In genomic region chr2:104434966-104435365, GRCh38 we compare ENCODE assay signal across 16 cellular contexts.
DNase-seq lines count a peak whose midpoint lies in the region; TF ChIP-seq lines count a peak whose summit lies in the region.
"Had no signal": no experiment of that assay in that cellular context is flagged by ENCODE, and none has a peak within 500 bp of the region (broad histone marks: within the 10 kb centered on the region; RNA-seq: fewer than 3 reads in every experiment).

No MANE protein-coding gene starts in this region.

- TF ChIP-seq CTCF in GM12865 (IDR thresholded peaks at IDR 0.05; ENCODE audit: insufficient read depth, low read depth, low read length, missing control alignments), result no peak
- no peak for TF ChIP-seq CTCF in OCI-LY3 (IDR thresholded peaks at IDR 0.05; ENCODE audit: low read depth, low read length)
- no peak for TF ChIP-seq CTCF in epithelial cell of proximal tubule (conservative IDR thresholded peaks at IDR 0.05; ENCODE audit: low read depth, low read length)
- no peak for TF ChIP-seq CTCF in osteocyte (IDR thresholded peaks at IDR 0.05)
- TF ChIP-seq CTCF in ascending aorta (IDR thresholded peaks at IDR 0.05), result no peak

- no peaks in the 10 kb centered on the region for H3K9me3 Mint-ChIP-seq in osteocyte (ENCODE audit: unreplicated experiment)
- H3K9me3 Mint-ChIP-seq: activated CD4-positive, alpha-beta memory T cell treated with anti-CD3 and anti-CD28 coated beads for 36 hours had no signal

- H3K36me3 Mint-ChIP-seq in osteocyte (ENCODE audit: unreplicated experiment), result no peaks in the 10 kb centered on the region
- H3K36me3 Mint-ChIP-seq: activated CD4-positive, alpha-beta memory T cell treated with anti-CD3 and anti-CD28 coated beads for 36 hours had no signal

- DNase-seq in GM12865 (ENCODE audit: low read depth), result no peak
- DNase-seq in epithelial cell of proximal tubule (ENCODE audit: low read depth), result no peak
- no peak for DNase-seq in osteocyte (ENCODE audit: extremely low spot score, unreplicated experiment)
- DNase-seq in A172 (ENCODE audit: low spot score), result no peak
- no peak for DNase-seq in DMS53 treated with DMSO at 0.1 percent for 48 hours (lab: John Stamatoyannopoulos, UW; ENCODE audit: unreplicated experiment)
- DNase-seq in OCI-M2 (lab: John Stamatoyannopoulos, UW; ENCODE audit: unreplicated experiment), result no peak
- DNase-seq in ascending aorta (ENCODE audit: low spot score in 2 of 2), result no peak
- DNase-seq: activated effector memory CD4-positive, alpha-beta T cell treated with anti-CD3 and anti-CD28 coated beads, Interleukin-2, amount 50 U/mL, for 16 hours; effector memory CD4-positive, alpha-beta T cell; KG1 had no signal

- no peaks in the 10 kb centered on the region for H3K79me2 ChIP-seq in OCI-LY3 (ENCODE audit: low read length)

- H2AFZ ChIP-seq in OCI-LY3 (ENCODE audit: low read depth, low read length), result no peak overlapping the region

- H3K4me3 ChIP-seq in GM12865 (ENCODE audit: low read depth, low read length), result peak overlapping the region; percentile 45
- H3K4me3 ChIP-seq in OCI-LY3 (ENCODE audit: low read length), result peak overlapping the region; percentile 64
- H3K4me3 ChIP-seq in epithelial cell of proximal tubule (ENCODE audit: low read depth, low read length), result peak overlapping the region; percentile 44
- H3K4me3 ChIP-seq in ascending aorta, result no peak overlapping the region
- H3K4me3 ChIP-seq: BLaER1, body of pancreas, vagina had no signal

- H3K36me3 ChIP-seq in OCI-LY3 (replicated peaks; ENCODE audit: low read depth, low read length) (no peaks in the 10 kb centered on the region), ascending aorta (no peaks in the 10 kb centered on the region)
- H3K36me3 ChIP-seq: BLaER1, vagina had no signal

- peak overlapping the region; percentile 70 for H3K4me2 ChIP-seq in OCI-LY3 (ENCODE audit: low read length)
- H3K4me2 ChIP-seq: BLaER1 had no signal

- H3K27ac ChIP-seq in OCI-LY3 (ENCODE audit: low read length), result no peak overlapping the region
- H3K27ac ChIP-seq in ascending aorta, result no peak overlapping the region
- H3K27ac ChIP-seq: BLaER1, body of pancreas, foreskin keratinocyte, vagina had no signal

- intact Hi-C loops in ascending aorta (cut with DNase I), result no loop called here

- peaks cover 8% of the 10 kb centered on the region for H3K4me1 Mint-ChIP-seq in osteocyte (ENCODE audit: unreplicated experiment)

- H3K9me3 ChIP-seq in OCI-LY3 (ENCODE audit: insufficient read depth, low read length) (no peaks in the 10 kb centered on the region), ascending aorta (no peaks in the 10 kb centered on the region)
- H3K9me3 ChIP-seq: BLaER1, body of pancreas, vagina had no signal

- peak overlapping the region; percentile 75 for H3K4me3 Mint-ChIP-seq in osteocyte (ENCODE audit: unreplicated experiment)

- peaks cover 38% of the 10 kb centered on the region for H3K4me1 ChIP-seq in OCI-LY3 (ENCODE audit: low read length)
- H3K4me1 ChIP-seq in ascending aorta, result no peaks in the 10 kb centered on the region
- H3K4me1 ChIP-seq: BLaER1, body of pancreas, foreskin keratinocyte, vagina had no signal

- peaks cover 13% of the 10 kb centered on the region for H3K27me3 Mint-ChIP-seq in osteocyte (ENCODE audit: unreplicated experiment)

- H3K27me3 ChIP-seq in OCI-LY3 (ENCODE audit: low read depth, low read length) (peaks cover 25% of the 10 kb centered on the region), ascending aorta (no peaks in the 10 kb centered on the region)
- H3K27me3 ChIP-seq: BLaER1, body of pancreas, foreskin keratinocyte, vagina had no signal

- no peak overlapping the region for H3K9ac ChIP-seq in OCI-LY3 (ENCODE audit: low read length)
- H3K9ac ChIP-seq: BLaER1 had no signal

- H4K20me1 ChIP-seq in OCI-LY3 (ENCODE audit: insufficient read depth, low read length), result no peaks in the 10 kb centered on the region
- H4K20me1 ChIP-seq: BLaER1 had no signal

- H3K27ac Mint-ChIP-seq in osteocyte (ENCODE audit: unreplicated experiment), result no peak overlapping the region
- H3K27ac Mint-ChIP-seq: activated CD4-positive, alpha-beta memory T cell treated with anti-CD3 and anti-CD28 coated beads for 36 hours had no signal

Comparison
In these comparisons a context has a peak if more than half of its experiments do, and no peak if none do; other contexts are left out.
1. H3K4me3 ChIP-seq: peak in GM12865 (single experiment), OCI-LY3 (single experiment) and epithelial cell of proximal tubule (single experiment); none in ascending aorta (0 of 2).